1 cellular context compared by ENCODE assay signal in the genomic region with DNA sequence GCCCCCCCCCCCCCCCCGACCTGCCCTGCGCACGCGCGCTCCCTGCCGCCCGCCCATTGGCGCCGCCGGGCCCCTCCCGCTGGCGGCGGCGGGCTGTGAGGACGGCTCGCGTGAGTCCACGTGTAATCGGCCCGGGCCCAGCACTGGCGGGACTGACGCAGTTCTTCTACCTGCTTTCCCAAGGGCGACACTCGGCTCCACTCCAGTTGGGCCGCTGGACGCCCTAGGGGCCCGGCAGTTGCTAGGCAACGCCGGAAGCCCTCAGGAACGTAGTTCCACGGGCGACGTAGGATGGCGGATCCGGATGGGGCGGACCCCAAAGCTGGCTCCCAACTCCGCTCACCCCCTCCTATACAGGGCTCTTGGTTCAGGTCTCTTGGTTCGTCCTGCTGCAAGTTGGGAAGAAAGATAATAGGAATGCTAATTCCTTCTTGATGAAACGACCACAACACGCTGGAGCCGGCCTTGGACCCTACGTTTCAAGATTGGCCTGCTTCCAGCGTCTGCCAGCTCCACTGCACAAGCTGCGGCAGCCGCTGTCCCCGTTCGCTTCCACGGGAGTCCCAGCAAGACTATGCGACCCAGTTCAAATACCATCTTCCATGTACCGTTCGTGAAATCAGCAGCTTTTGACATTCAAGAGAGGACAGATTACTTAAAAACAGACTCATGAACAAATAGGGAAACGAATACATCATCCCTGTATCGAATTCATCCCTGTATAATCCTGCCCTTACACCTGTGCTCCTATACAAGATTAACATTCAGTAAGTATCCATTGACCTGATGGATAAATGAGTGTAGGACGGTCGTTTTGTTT.
A peak's percentile ranks its signal among the peaks of the same experiment; 100 is the strongest.
TF ChIP-seq lines count a peak whose summit lies in the region.

No MANE protein-coding gene starts in this region.

TF ChIP-seq in HepG2, 621 proteins besides CTCF, POLR2A, EP300 and RAD21 (continued from another document and continues in another):
- TF ChIP-seq, protein P1, sequence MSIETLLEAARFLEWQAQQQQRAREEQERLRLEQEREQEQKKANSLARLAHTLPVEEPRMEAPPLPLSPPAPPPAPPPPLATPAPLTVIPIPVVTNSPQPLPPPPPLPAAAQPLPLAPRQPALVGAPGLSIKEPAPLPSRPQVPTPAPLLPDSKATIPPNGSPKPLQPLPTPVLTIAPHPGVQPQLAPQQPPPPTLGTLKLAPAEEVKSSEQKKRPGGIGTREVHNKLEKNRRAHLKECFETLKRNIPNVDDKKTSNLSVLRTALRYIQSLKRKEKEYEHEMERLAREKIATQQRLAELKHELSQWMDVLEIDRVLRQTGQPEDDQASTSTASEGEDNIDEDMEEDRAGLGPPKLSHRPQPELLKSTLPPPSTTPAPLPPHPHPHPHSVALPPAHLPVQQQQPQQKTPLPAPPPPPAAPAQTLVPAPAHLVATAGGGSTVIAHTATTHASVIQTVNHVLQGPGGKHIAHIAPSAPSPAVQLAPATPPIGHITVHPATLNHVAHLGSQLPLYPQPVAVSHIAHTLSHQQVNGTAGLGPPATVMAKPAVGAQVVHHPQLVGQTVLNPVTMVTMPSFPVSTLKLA (IDR thresholded peaks at IDR 0.05), result peak; percentile 81
- peak; percentile 89 for TF ChIP-seq ARID2 (CRISPR knock-in tag; IDR thresholded peaks at IDR 0.05; ENCODE audit: borderline replicate concordance)
- no peak for TF ChIP-seq CCAR2 (optimal IDR thresholded peaks at IDR 0.05; ENCODE audit: low read depth, low read length)
- TF ChIP-seq, protein P2, sequence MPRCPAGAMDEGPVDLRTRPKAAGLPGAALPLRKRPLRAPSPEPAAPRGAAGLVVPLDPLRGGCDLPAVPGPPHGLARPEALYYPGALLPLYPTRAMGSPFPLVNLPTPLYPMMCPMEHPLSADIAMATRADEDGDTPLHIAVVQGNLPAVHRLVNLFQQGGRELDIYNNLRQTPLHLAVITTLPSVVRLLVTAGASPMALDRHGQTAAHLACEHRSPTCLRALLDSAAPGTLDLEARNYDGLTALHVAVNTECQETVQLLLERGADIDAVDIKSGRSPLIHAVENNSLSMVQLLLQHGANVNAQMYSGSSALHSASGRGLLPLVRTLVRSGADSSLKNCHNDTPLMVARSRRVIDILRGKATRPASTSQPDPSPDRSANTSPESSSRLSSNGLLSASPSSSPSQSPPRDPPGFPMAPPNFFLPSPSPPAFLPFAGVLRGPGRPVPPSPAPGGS (CRISPR knock-in tag; IDR thresholded peaks at IDR 0.05), result no peak; the same call in 1 of the 2 replicates
- TF ChIP-seq SIX1 (CRISPR knock-in tag; IDR thresholded peaks at IDR 0.05; ENCODE audit: borderline replicate concordance), result 0 out of 2 replicates have a peak, but pooled peaks have one; percentile 13
- TF ChIP-seq TEAD2 (CRISPR knock-in tag; IDR thresholded peaks at IDR 0.05), result 0 out of 2 replicates have a peak, but pooled peaks have one; percentile 67
- TF ChIP-seq, protein P3, sequence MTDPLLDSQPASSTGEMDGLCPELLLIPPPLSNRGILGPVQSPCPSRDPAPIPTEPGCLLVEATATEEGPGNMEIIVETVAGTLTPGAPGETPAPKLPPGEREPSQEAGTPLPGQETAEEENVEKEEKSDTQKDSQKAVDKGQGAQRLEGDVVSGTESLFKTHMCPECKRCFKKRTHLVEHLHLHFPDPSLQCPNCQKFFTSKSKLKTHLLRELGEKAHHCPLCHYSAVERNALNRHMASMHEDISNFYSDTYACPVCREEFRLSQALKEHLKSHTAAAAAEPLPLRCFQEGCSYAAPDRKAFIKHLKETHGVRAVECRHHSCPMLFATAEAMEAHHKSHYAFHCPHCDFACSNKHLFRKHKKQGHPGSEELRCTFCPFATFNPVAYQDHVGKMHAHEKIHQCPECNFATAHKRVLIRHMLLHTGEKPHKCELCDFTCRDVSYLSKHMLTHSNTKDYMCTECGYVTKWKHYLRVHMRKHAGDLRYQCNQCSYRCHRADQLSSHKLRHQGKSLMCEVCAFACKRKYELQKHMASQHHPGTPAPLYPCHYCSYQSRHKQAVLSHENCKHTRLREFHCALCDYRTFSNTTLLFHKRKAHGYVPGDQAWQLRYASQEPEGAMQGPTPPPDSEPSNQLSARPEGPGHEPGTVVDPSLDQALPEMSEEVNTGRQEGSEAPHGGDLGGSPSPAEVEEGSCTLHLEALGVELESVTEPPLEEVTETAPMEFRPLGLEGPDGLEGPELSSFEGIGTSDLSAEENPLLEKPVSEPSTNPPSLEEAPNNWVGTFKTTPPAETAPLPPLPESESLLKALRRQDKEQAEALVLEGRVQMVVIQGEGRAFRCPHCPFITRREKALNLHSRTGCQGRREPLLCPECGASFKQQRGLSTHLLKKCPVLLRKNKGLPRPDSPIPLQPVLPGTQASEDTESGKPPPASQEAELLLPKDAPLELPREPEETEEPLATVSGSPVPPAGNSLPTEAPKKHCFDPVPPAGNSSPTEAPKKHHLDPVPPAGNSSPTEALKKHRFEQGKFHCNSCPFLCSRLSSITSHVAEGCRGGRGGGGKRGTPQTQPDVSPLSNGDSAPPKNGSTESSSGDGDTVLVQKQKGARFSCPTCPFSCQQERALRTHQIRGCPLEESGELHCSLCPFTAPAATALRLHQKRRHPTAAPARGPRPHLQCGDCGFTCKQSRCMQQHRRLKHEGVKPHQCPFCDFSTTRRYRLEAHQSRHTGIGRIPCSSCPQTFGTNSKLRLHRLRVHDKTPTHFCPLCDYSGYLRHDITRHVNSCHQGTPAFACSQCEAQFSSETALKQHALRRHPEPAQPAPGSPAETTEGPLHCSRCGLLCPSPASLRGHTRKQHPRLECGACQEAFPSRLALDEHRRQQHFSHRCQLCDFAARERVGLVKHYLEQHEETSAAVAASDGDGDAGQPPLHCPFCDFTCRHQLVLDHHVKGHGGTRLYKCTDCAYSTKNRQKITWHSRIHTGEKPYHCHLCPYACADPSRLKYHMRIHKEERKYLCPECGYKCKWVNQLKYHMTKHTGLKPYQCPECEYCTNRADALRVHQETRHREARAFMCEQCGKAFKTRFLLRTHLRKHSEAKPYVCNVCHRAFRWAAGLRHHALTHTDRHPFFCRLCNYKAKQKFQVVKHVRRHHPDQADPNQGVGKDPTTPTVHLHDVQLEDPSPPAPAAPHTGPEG (CRISPR knock-in tag; IDR thresholded peaks at IDR 0.05), result 0 out of 2 replicates have a peak, but pooled peaks have one; percentile 39
- peak; percentile 32 for TF ChIP-seq PHF5A (CRISPR knock-in tag; IDR thresholded peaks at IDR 0.05; ENCODE audit: low read depth, unreplicated experiment)
- TF ChIP-seq, protein P4, sequence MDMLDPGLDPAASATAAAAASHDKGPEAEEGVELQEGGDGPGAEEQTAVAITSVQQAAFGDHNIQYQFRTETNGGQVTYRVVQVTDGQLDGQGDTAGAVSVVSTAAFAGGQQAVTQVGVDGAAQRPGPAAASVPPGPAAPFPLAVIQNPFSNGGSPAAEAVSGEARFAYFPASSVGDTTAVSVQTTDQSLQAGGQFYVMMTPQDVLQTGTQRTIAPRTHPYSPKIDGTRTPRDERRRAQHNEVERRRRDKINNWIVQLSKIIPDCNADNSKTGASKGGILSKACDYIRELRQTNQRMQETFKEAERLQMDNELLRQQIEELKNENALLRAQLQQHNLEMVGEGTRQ (IDR thresholded peaks at IDR 0.05; ENCODE audit: low read depth, low read length), result no peak
- TF ChIP-seq, protein P4 (CRISPR knock-in tag; IDR thresholded peaks at IDR 0.05; ENCODE audit: borderline replicate concordance), result peak; percentile 41; the same call in 1 of the 2 replicates
- TF ChIP-seq, protein P5, sequence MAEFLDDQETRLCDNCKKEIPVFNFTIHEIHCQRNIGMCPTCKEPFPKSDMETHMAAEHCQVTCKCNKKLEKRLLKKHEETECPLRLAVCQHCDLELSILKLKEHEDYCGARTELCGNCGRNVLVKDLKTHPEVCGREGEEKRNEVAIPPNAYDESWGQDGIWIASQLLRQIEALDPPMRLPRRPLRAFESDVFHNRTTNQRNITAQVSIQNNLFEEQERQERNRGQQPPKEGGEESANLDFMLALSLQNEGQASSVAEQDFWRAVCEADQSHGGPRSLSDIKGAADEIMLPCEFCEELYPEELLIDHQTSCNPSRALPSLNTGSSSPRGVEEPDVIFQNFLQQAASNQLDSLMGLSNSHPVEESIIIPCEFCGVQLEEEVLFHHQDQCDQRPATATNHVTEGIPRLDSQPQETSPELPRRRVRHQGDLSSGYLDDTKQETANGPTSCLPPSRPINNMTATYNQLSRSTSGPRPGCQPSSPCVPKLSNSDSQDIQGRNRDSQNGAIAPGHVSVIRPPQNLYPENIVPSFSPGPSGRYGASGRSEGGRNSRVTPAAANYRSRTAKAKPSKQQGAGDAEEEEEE (CRISPR knock-in tag; IDR thresholded peaks at IDR 0.05; ENCODE audit: borderline replicate concordance), result 0 out of 2 replicates have a peak, but pooled peaks have one; percentile 9
- TF ChIP-seq, protein P6, sequence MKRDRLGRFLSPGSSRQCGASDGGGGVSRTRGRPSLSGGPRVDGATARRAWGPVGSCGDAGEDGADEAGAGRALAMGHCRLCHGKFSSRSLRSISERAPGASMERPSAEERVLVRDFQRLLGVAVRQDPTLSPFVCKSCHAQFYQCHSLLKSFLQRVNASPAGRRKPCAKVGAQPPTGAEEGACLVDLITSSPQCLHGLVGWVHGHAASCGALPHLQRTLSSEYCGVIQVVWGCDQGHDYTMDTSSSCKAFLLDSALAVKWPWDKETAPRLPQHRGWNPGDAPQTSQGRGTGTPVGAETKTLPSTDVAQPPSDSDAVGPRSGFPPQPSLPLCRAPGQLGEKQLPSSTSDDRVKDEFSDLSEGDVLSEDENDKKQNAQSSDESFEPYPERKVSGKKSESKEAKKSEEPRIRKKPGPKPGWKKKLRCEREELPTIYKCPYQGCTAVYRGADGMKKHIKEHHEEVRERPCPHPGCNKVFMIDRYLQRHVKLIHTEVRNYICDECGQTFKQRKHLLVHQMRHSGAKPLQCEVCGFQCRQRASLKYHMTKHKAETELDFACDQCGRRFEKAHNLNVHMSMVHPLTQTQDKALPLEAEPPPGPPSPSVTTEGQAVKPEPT (CRISPR knock-in tag; IDR thresholded peaks at IDR 0.05; ENCODE audit: low read depth), result 0 out of 2 replicates have a peak, but pooled peaks have one; percentile 9
- TF ChIP-seq SOX6 (IDR thresholded peaks at IDR 0.05), result no peak
- peak; percentile 81 for TF ChIP-seq SOX6 (CRISPR knock-in tag; IDR thresholded peaks at IDR 0.05)
- peak; percentile 72; the same call in 1 of the 2 replicates for TF ChIP-seq ZNF773 (CRISPR knock-in tag; IDR thresholded peaks at IDR 0.05; ENCODE audit: borderline replicate concordance)
- TF ChIP-seq, protein P7, sequence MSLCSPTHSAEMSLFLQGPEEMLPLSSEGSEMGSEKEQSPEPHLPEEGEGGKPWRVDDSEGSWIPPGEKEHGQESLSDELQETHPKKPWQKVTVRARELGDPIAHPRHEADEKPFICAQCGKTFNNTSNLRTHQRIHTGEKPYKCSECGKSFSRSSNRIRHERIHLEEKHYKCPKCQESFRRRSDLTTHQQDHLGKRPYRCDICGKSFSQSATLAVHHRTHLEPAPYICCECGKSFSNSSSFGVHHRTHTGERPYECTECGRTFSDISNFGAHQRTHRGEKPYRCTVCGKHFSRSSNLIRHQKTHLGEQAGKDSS (CRISPR knock-in tag; IDR thresholded peaks at IDR 0.05; ENCODE audit: borderline replicate concordance, low read depth), result no peak; the same call in 1 of the 2 replicates
- peak; percentile 54; the same call in 1 of the 2 replicates for TF ChIP-seq ZBTB21 (CRISPR knock-in tag; IDR thresholded peaks at IDR 0.05)
- peak; percentile 85; the same call in 1 of the 2 replicates for TF ChIP-seq HOXA5 (CRISPR knock-in tag; IDR thresholded peaks at IDR 0.05)
- peak; percentile 56; the same call in 1 of the 2 replicates for TF ChIP-seq KLF12 (CRISPR knock-in tag; IDR thresholded peaks at IDR 0.05; ENCODE audit: borderline replicate concordance)
- TF ChIP-seq NR3C1 (CRISPR knock-in tag; IDR thresholded peaks at IDR 0.05), result no peak
- peak; percentile 92 for TF ChIP-seq GABPB1 (CRISPR knock-in tag; IDR thresholded peaks at IDR 0.05)
- peak; percentile 62; the same call in 1 of the 2 replicates for TF ChIP-seq ONECUT2 (CRISPR knock-in tag; IDR thresholded peaks at IDR 0.05)
- TF ChIP-seq ZNF333 (CRISPR knock-in tag; IDR thresholded peaks at IDR 0.05; ENCODE audit: borderline replicate concordance), result peak; percentile 81; the same call in 1 of the 2 replicates
- no peak for TF ChIP-seq NR2F2 (IDR thresholded peaks at IDR 0.05; ENCODE audit: borderline replicate concordance, low read depth)
- no peak for TF ChIP-seq ZKSCAN1 (IDR thresholded peaks at IDR 0.05; ENCODE audit: low read length)
- no peak for TF ChIP-seq ZNF570 (CRISPR knock-in tag; IDR thresholded peaks at IDR 0.05; ENCODE audit: borderline replicate concordance)
- TF ChIP-seq YY1 (IDR thresholded peaks at IDR 0.05; ENCODE audit: insufficient read depth, insufficient replicate concordance, low read depth, low read length), result peak; percentile 84
- TF ChIP-seq ZNF282 (IDR thresholded peaks at IDR 0.05; ENCODE audit: partially characterized antibody), result no peak
- TF ChIP-seq, protein P8, sequence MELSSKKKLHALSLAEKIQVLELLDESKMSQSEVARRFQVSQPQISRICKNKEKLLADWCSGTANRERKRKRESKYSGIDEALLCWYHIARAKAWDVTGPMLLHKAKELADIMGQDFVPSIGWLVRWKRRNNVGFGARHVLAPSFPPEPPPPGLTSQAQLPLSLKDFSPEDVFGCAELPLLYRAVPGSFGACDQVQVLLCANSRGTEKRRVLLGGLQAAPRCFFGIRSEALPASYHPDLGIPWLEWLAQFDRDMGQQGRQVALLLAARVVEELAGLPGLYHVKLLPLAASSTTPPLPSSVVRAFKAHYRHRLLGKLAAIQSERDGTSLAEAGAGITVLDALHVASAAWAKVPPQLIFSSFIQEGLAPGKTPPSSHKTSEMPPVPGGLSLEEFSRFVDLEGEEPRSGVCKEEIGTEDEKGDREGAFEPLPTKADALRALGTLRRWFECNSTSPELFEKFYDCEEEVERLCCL (CRISPR knock-in tag; IDR thresholded peaks at IDR 0.05; ENCODE audit: borderline replicate concordance), result no peak; the same call in 1 of the 2 replicates
- no peak for TF ChIP-seq ZNF136 (CRISPR knock-in tag; IDR thresholded peaks at IDR 0.05; ENCODE audit: low read depth)
- TF ChIP-seq ZNF749 (CRISPR knock-in tag; IDR thresholded peaks at IDR 0.05; ENCODE audit: borderline replicate concordance), result peak; percentile 91
- 0 out of 2 replicates have a peak, but pooled peaks have one; percentile 50 for TF ChIP-seq REXO4 (CRISPR knock-in tag; IDR thresholded peaks at IDR 0.05; ENCODE audit: borderline replicate concordance)
- TF ChIP-seq ZNF775 (CRISPR knock-in tag; IDR thresholded peaks at IDR 0.05; ENCODE audit: borderline replicate concordance), result no peak
- peak; percentile 91 for TF ChIP-seq PHF8 (CRISPR knock-in tag; IDR thresholded peaks at IDR 0.05)
- TF ChIP-seq, protein P9, sequence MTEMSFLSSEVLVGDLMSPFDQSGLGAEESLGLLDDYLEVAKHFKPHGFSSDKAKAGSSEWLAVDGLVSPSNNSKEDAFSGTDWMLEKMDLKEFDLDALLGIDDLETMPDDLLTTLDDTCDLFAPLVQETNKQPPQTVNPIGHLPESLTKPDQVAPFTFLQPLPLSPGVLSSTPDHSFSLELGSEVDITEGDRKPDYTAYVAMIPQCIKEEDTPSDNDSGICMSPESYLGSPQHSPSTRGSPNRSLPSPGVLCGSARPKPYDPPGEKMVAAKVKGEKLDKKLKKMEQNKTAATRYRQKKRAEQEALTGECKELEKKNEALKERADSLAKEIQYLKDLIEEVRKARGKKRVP (CRISPR knock-in tag; IDR thresholded peaks at IDR 0.05), result peak in 1 of 2 experiments; percentile 64; a peak in 1 of 4 replicates
- peak; percentile 98 for TF ChIP-seq HDAC1 (CRISPR knock-in tag; IDR thresholded peaks at IDR 0.05)
- no peak for TF ChIP-seq ZNF3 (CRISPR knock-in tag; IDR thresholded peaks at IDR 0.05)
- TF ChIP-seq ZFX (CRISPR knock-in tag; IDR thresholded peaks at IDR 0.05; ENCODE audit: low read depth), result peak; percentile 95
